In the genomic region with DNA sequence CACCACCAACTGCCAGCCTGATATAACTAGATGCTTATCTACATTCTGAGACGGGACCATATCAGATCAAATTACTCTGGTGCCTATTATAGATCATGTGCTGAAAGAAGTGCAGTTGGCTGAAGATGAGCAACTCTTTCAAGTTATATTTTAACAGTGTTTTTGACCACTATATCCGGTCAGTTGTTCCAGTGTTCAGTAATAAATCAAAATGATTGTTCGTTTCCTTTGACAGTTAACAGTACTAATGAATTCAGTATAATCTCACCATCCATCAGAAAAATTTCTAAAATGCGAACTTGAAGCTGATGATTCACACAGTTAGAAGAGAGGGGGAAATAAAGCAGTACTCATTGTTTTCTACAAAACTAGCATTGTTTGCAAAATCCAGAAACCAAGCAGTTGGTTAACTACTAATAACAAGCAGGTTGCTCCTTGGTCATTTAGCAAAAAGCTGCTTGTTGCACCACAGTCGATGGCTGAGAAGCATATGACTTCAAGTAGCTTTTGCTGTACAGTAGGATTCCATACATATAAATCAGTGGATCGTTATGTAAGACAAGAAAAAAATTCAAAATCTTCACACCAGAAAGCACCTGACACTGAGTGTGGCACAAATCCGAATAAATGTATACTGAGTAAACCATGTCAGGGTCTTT, we compare ENCODE assay signal across 10 cellular contexts. TPM values are rescaled to one million over a fixed set of nuclear protein-coding genes. Genes with fewer than 3 reads are reported as not detected.
DNase-seq lines count a peak whose midpoint lies in the region; ATAC-seq, FAIRE-seq and TF ChIP-seq lines count a peak whose summit lies in the region.
"Had no signal": no experiment of that assay in that cellular context is flagged by ENCODE, and none has a peak within 500 bp of the region (broad histone marks: within the 10 kb centered on the region; RNA-seq: fewer than 3 reads in every experiment).

No MANE protein-coding gene starts in this region.

- POLR2A ChIA-PET in CD8-positive, alpha-beta T cell (lab: Charles Lee), result interaction anchor here (0.6 to 7.2 kb wide), 4 partner anchors 9 to 801 kb away, joined by 3 to 70 read pairs (median 14); a partner anchor contains a TSS

- H3K36me3 ChIP-seq in CD8-positive, alpha-beta T cell (ENCODE audit: insufficient read depth, low read length), result no peaks in the 10 kb centered on the region
- no peaks in the 10 kb centered on the region for H3K36me3 ChIP-seq in Loucy (ENCODE audit: insufficient read depth, low read length)
- H3K36me3 ChIP-seq in astrocyte (ENCODE audit: insufficient read depth, low read length), result no peaks in the 10 kb centered on the region
- H3K36me3 ChIP-seq in upper lobe of right lung, result no peaks in the 10 kb centered on the region

- no peak for DNase-seq in CD8-positive, alpha-beta T cell
- DNase-seq in astrocyte (ENCODE audit: low read depth) (peak; percentile 12), mesothelial cell of epicardium (ENCODE audit: low spot score in 2 of 2, unreplicated experiment in 2 of 2) (no peak), cardiac septum (ENCODE audit: low spot score) (no peak), upper lobe of right lung (no peak), DMS153 (lab: John Stamatoyannopoulos, UW) (no peak)
- DNase-seq in effector CD8-positive, alpha-beta T cell (lab: John Stamatoyannopoulos, UW), result no peak
- DNase-seq: aorta, T-helper 9 cell had no signal

- no peak overlapping the region for H2AFZ ChIP-seq in Loucy (ENCODE audit: low read length)
- H2AFZ ChIP-seq in astrocyte (ENCODE audit: low read depth, low read length), result no peak overlapping the region

- H3K4me1 ChIP-seq in CD8-positive, alpha-beta T cell (ENCODE audit: insufficient read depth, low read length), result peaks cover 26% of the 10 kb centered on the region
- H3K4me1 ChIP-seq in Loucy (ENCODE audit: insufficient read depth, low read length, poor library complexity, severe bottlenecking), result peaks cover 54% of the 10 kb centered on the region
- H3K4me1 ChIP-seq in astrocyte (ENCODE audit: insufficient read depth, low read length), result peaks cover 14% of the 10 kb centered on the region
- peaks cover 15% of the 10 kb centered on the region for H3K4me1 ChIP-seq in upper lobe of right lung

- H3K4me3 ChIP-seq in CD8-positive, alpha-beta T cell (ENCODE audit: low read depth, low read length), result no peak overlapping the region
- H3K4me3 ChIP-seq in Loucy (ENCODE audit: low read length, poor library complexity, severe bottlenecking), result peak overlapping the region; percentile 94
- H3K4me3 ChIP-seq in astrocyte (ENCODE audit: insufficient read depth, low read depth, low read length), result no peak overlapping the region
- no peak overlapping the region for H3K4me3 ChIP-seq in upper lobe of right lung

- H3K79me2 ChIP-seq in Loucy (ENCODE audit: insufficient read depth, low read length) (peaks cover 77% of the 10 kb centered on the region), astrocyte (ENCODE audit: insufficient read depth, low read length) (no peaks in the 10 kb centered on the region)

- H3K27me3 Mint-ChIP-seq in CD8-positive, alpha-beta T cell (ENCODE audit: low read depth), result no peaks in the 10 kb centered on the region
- H3K27me3 Mint-ChIP-seq in astrocyte (ENCODE audit: low read depth, unreplicated experiment) (no peaks in the 10 kb centered on the region), mesothelial cell of epicardium (ENCODE audit: low read depth) (no peaks in the 10 kb centered on the region)

- no peak overlapping the region for H3K27ac ChIP-seq in CD8-positive, alpha-beta T cell (ENCODE audit: low read depth, low read length)
- H3K27ac ChIP-seq in astrocyte (ENCODE audit: low read depth, low read length) (no peak overlapping the region), upper lobe of right lung (no peak overlapping the region)

- no peaks in the 10 kb centered on the region for H3K9me3 ChIP-seq in CD8-positive, alpha-beta T cell (ENCODE audit: low read length)
- H3K9me3 ChIP-seq in Loucy (ENCODE audit: insufficient read depth, low read depth, low read length) (no peaks in the 10 kb centered on the region), astrocyte (ENCODE audit: insufficient read depth, low read depth, low read length) (no peaks in the 10 kb centered on the region), upper lobe of right lung (no peaks in the 10 kb centered on the region)

- no peaks in the 10 kb centered on the region for H3K27me3 ChIP-seq in CD8-positive, alpha-beta T cell (ENCODE audit: insufficient read depth, low read length)
- H3K27me3 ChIP-seq in Loucy (ENCODE audit: insufficient read depth, low read length, poor library complexity, severe bottlenecking) (no peaks in the 10 kb centered on the region), astrocyte (ENCODE audit: insufficient read depth, low read length) (no peaks in the 10 kb centered on the region), upper lobe of right lung (no peaks in the 10 kb centered on the region)

- H3K9ac ChIP-seq in Loucy (ENCODE audit: low read depth, low read length, poor library complexity, severe bottlenecking) (peak overlapping the region; percentile 94), astrocyte (ENCODE audit: low read length) (no peak overlapping the region)

- H3K9me3 Mint-ChIP-seq in CD8-positive, alpha-beta T cell, result no peaks in the 10 kb centered on the region
- no peaks in the 10 kb centered on the region for H3K9me3 Mint-ChIP-seq in astrocyte (ENCODE audit: unreplicated experiment)
- no peaks in the 10 kb centered on the region for H3K9me3 Mint-ChIP-seq in mesothelial cell of epicardium

- no peak for TF ChIP-seq CTCF in CD8-positive, alpha-beta T cell (IDR thresholded peaks at IDR 0.05)
- TF ChIP-seq CTCF in Loucy (conservative IDR thresholded peaks at IDR 0.05; ENCODE audit: low read length) (no peak), astrocyte (IDR thresholded peaks at IDR 0.05; ENCODE audit: insufficient read depth, low read depth, low read length) (no peak), mesothelial cell of epicardium (IDR thresholded peaks at IDR 0.05; ENCODE audit: unreplicated experiment) (no peak), upper lobe of right lung (IDR thresholded peaks at IDR 0.05) (no peak)

- intact Hi-C loops in CD8-positive, alpha-beta T cell (cut with DNase I, micrococcal nuclease), result no loop called here
- intact Hi-C loops in cardiac septum (cut with DNase I), result no loop called here
- intact Hi-C loops in upper lobe of right lung (cut with DNase I), result no loop called here

- FAIRE-seq in astrocyte (lab: Jason Lieb, UNC), result no peak

- peaks cover 14% of the 10 kb centered on the region for H3F3A ChIP-seq in Loucy (ENCODE audit: low read depth)

- no peak overlapping the region for H3K27ac Mint-ChIP-seq in CD8-positive, alpha-beta T cell
- no peak overlapping the region for H3K27ac Mint-ChIP-seq in astrocyte (ENCODE audit: unreplicated experiment)
- H3K27ac Mint-ChIP-seq in mesothelial cell of epicardium, result peak overlapping the region; percentile 18

- ATAC-seq in CD8-positive, alpha-beta T cell, result no peak
- ATAC-seq in upper lobe of right lung, result no peak

- peak overlapping the region; percentile 98 for H3K4me2 ChIP-seq in Loucy (ENCODE audit: low read depth, low read length, poor library complexity, severe bottlenecking)
- no peak overlapping the region for H3K4me2 ChIP-seq in astrocyte (ENCODE audit: low read length)

- H3K9me2 ChIP-seq in Loucy (replicated peaks; ENCODE audit: low read depth, low read length), result no peaks in the 10 kb centered on the region

- CTCF ChIA-PET in CD8-positive, alpha-beta T cell (lab: Charles Lee), result interaction anchor here (1.0 to 4.5 kb wide), 7 partner anchors 7 to 156 kb away, joined by 3 to 20 read pairs (median 6); a partner anchor contains a TSS

- H3K4me1 Mint-ChIP-seq in CD8-positive, alpha-beta T cell (ENCODE audit: low read depth), result peaks cover 47% of the 10 kb centered on the region
- peaks cover 6% of the 10 kb centered on the region for H3K4me1 Mint-ChIP-seq in astrocyte (ENCODE audit: low read depth, unreplicated experiment)
- peaks cover 15% of the 10 kb centered on the region for H3K4me1 Mint-ChIP-seq in mesothelial cell of epicardium

- peak overlapping the region; percentile 62 for H3K4me3 Mint-ChIP-seq in CD8-positive, alpha-beta T cell
- H3K4me3 Mint-ChIP-seq in astrocyte (ENCODE audit: unreplicated experiment), result no peak overlapping the region
- H3K4me3 Mint-ChIP-seq in mesothelial cell of epicardium, result peak overlapping the region; percentile 52

- peaks cover 23% of the 10 kb centered on the region for H4K20me1 ChIP-seq in Loucy (ENCODE audit: insufficient read depth, low read length, poor library complexity, severe bottlenecking)
- no peaks in the 10 kb centered on the region for H4K20me1 ChIP-seq in astrocyte (ENCODE audit: insufficient read depth, low read length)

- H3K36me3 Mint-ChIP-seq in CD8-positive, alpha-beta T cell, result peaks cover 5% of the 10 kb centered on the region
- H3K36me3 Mint-ChIP-seq in astrocyte (ENCODE audit: low read depth, unreplicated experiment) (no peaks in the 10 kb centered on the region), mesothelial cell of epicardium (no peaks in the 10 kb centered on the region)

RNA-seq across cellular contexts. Expression of a gene that starts 2.3 kb away (rescaled TPM):
- total RNA-seq in CD8-positive, alpha-beta T cell, result 10 to 100 TPM; 17.7 to 18.3 TPM
- total RNA-seq in astrocyte (0.99 and 1.0 TPM in 2 replicates), mesothelial cell of epicardium (11.0 to 12.8 TPM (median 11.8 TPM) in 3 replicates), cardiac septum (3.8 TPM), upper lobe of right lung (8.0 TPM)

RNA-seq across cellular contexts. Expression of a gene that starts 55.7 kb away (rescaled TPM):
- total RNA-seq in CD8-positive, alpha-beta T cell, result 10 to 100 TPM; 31.2 to 33.6 TPM
- 20.0 and 25.9 TPM in 2 replicates for total RNA-seq in astrocyte
- 59.2 to 64.1 TPM (median 62.8 TPM) in 3 replicates for total RNA-seq in mesothelial cell of epicardium
- 131 TPM for total RNA-seq in cardiac septum
- total RNA-seq in upper lobe of right lung, result 77.6 TPM
